Comparison of ENCODE assay signal across 2 cellular contexts in genomic region chr1:32647308-32648134, GRCh38.
TF ChIP-seq lines count a peak whose summit lies in the region.

No MANE protein-coding gene starts in this region.

TF ChIP-seq in SK-N-SH, 30 proteins besides CTCF, POLR2A, EP300 and RAD21 (continued from another document):
- TF ChIP-seq, protein P1, sequence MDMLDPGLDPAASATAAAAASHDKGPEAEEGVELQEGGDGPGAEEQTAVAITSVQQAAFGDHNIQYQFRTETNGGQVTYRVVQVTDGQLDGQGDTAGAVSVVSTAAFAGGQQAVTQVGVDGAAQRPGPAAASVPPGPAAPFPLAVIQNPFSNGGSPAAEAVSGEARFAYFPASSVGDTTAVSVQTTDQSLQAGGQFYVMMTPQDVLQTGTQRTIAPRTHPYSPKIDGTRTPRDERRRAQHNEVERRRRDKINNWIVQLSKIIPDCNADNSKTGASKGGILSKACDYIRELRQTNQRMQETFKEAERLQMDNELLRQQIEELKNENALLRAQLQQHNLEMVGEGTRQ (IDR thresholded peaks at IDR 0.05; ENCODE audit: borderline replicate concordance, low read depth, low read length), result no peak
- TF ChIP-seq POLR2AphosphoS5 (IDR thresholded peaks at IDR 0.05; ENCODE audit: low read depth, low read length) (no peak), ELF1 (IDR thresholded peaks at IDR 0.05) (no peak), NFIC (IDR thresholded peaks at IDR 0.05; ENCODE audit: borderline replicate concordance) (no peak), NRF1 (IDR thresholded peaks at IDR 0.05; ENCODE audit: low read depth, low read length) (no peak), FOXM1 (IDR thresholded peaks at IDR 0.05; ENCODE audit: low read depth) (no peak), RXRA (IDR thresholded peaks at IDR 0.05; ENCODE audit: borderline replicate concordance, low read depth) (no peak), IRF3 (IDR thresholded peaks at IDR 0.05; ENCODE audit: low read depth, low read length) (no peak), SMC3 (IDR thresholded peaks at IDR 0.05; ENCODE audit: low read depth, low read length) (no peak), CHD2 (IDR thresholded peaks at IDR 0.05; ENCODE audit: low read length, partially characterized antibody) (no peak)
- TF ChIP-seq, protein P2, sequence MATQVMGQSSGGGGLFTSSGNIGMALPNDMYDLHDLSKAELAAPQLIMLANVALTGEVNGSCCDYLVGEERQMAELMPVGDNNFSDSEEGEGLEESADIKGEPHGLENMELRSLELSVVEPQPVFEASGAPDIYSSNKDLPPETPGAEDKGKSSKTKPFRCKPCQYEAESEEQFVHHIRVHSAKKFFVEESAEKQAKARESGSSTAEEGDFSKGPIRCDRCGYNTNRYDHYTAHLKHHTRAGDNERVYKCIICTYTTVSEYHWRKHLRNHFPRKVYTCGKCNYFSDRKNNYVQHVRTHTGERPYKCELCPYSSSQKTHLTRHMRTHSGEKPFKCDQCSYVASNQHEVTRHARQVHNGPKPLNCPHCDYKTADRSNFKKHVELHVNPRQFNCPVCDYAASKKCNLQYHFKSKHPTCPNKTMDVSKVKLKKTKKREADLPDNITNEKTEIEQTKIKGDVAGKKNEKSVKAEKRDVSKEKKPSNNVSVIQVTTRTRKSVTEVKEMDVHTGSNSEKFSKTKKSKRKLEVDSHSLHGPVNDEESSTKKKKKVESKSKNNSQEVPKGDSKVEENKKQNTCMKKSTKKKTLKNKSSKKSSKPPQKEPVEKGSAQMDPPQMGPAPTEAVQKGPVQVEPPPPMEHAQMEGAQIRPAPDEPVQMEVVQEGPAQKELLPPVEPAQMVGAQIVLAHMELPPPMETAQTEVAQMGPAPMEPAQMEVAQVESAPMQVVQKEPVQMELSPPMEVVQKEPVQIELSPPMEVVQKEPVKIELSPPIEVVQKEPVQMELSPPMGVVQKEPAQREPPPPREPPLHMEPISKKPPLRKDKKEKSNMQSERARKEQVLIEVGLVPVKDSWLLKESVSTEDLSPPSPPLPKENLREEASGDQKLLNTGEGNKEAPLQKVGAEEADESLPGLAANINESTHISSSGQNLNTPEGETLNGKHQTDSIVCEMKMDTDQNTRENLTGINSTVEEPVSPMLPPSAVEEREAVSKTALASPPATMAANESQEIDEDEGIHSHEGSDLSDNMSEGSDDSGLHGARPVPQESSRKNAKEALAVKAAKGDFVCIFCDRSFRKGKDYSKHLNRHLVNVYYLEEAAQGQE (IDR thresholded peaks at IDR 0.05; ENCODE audit: low read depth, low read length), result no peak
TF ChIP-seq in SK-N-SH: peak in this region for 0.

TF ChIP-seq in SK-N-SH treated with all-trans-retinoic acid at 6 μM for 48 hours, 23 proteins besides CTCF, POLR2A, EP300 and RAD21 (continued from another document):
- no peak for TF ChIP-seq PATZ1 (CRISPR knock-in tag; IDR thresholded peaks at IDR 0.05; ENCODE audit: borderline replicate concordance)
